ENCODE assay signal across 1 cellular context in the genomic region with DNA sequence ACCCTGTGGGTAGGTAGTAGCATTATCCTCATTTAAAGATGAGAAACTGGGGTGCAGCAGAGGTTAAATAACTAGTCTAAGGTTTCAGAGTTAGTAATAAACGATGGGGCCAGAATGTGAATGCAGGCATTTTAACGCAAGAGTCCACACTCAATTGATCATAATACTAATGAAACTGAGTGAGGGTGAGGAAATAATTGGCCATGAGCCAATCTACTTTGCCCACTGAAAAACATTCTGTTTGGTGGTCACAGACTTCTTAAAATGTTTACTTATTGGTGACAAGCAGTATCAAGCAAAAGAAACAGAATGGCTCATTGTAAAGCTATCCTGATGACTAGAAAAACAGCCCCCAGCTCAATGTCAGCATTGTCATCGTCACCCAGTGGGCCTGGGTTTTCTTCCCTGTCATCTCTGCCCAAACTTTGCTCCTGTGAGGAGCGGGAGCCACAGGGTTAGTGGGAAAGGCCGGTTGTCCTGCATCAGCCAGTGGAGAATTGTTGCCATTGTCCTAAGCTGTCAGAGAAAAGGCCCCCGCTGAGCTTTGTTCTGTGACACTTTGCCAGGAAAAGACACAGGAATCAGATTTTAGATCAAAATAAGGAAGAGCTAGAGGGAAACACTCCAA.
TF ChIP-seq lines count a peak whose summit lies in the region.

No MANE protein-coding gene starts in this region.

TF ChIP-seq in K562, 482 proteins besides CTCF, POLR2A, EP300 and RAD21:
- no peak for TF ChIP-seq CEBPB (tag; IDR thresholded peaks at IDR 0.05)
- no peak for TF ChIP-seq CTBP1 (IDR thresholded peaks at IDR 0.05; ENCODE audit: borderline replicate concordance)
- TF ChIP-seq JUNB (CRISPR knock-in tag; conservative IDR thresholded peaks at IDR 0.05) = no peak
- no peak for TF ChIP-seq PML (IDR thresholded peaks at IDR 0.05; ENCODE audit: low read length)
- TF ChIP-seq KLF6 (CRISPR knock-in tag; IDR thresholded peaks at IDR 0.05; ENCODE audit: borderline replicate concordance) = no peak
- no peak for TF ChIP-seq CREB3 (tag; conservative IDR thresholded peaks at IDR 0.05; ENCODE audit: low read depth)
- TF ChIP-seq NFE2 (IDR thresholded peaks at IDR 0.05; ENCODE audit: low read depth) = no peak
- peak; percentile 66 for TF ChIP-seq NFIC (IDR thresholded peaks at IDR 0.05)
